In genomic region chr20:828987-829386, GRCh38 we compare ENCODE assay signal across 1 cellular context.
TF ChIP-seq lines count a peak whose summit lies in the region.

No MANE protein-coding gene starts in this region.

TF ChIP-seq in K562, 482 proteins besides CTCF, POLR2A, EP300 and RAD21 (continued from another document and continues in another):
- TF ChIP-seq SRSF9 (IDR thresholded peaks at IDR 0.05; ENCODE audit: borderline replicate concordance, low read depth, low read length) (no peak), HMGN3 (IDR thresholded peaks at IDR 0.05; ENCODE audit: borderline replicate concordance, extremely low read depth, insufficient read length, low read depth, low read length) (peak; percentile 33), TFE3 (CRISPR knock-in tag; IDR thresholded peaks at IDR 0.05) (no peak), CEBPB (tag; IDR thresholded peaks at IDR 0.05) (no peak), NCOA4 (IDR thresholded peaks at IDR 0.05; ENCODE audit: partially characterized antibody) (no peak), FOXM1 (IDR thresholded peaks at IDR 0.05; ENCODE audit: low read depth) (peak; percentile 82; the same call in 1 of the 2 replicates), FOXM1 (CRISPR knock-in tag; IDR thresholded peaks at IDR 0.05; ENCODE audit: low read depth) (no peak), FOS (IDR thresholded peaks at IDR 0.05; ENCODE audit: extremely low read depth, insufficient read length) (no peak), PRDM10 (IDR thresholded peaks at IDR 0.05; ENCODE audit: partially characterized antibody) (peak; percentile 31), TEAD4 (IDR thresholded peaks at IDR 0.05; ENCODE audit: low read length) (peak; percentile 95), TEAD4 (CRISPR knock-in tag; IDR thresholded peaks at IDR 0.05; ENCODE audit: borderline replicate concordance) (no peak), PCBP1 (IDR thresholded peaks at IDR 0.05; ENCODE audit: low read depth, low read length, poor library complexity, severe bottlenecking) (no peak), LEF1 (IDR thresholded peaks at IDR 0.05) (peak; percentile 99), ZNF75A (CRISPR knock-in tag; IDR thresholded peaks at IDR 0.05) (no peak), CSDE1 (IDR thresholded peaks at IDR 0.05) (no peak), KLF1 (tag; IDR thresholded peaks at IDR 0.05) (no peak), ARID2 (IDR thresholded peaks at IDR 0.05) (no peak), SRSF7 (optimal IDR thresholded peaks at IDR 0.05; ENCODE audit: low read depth, low read length) (no peak), KDM1A (IDR thresholded peaks at IDR 0.05) (peak; percentile 73 to 75; a peak in 3 of 4 replicates), ZBED1 (IDR thresholded peaks at IDR 0.05) (peak; percentile 81), ZNF280B (CRISPR knock-in tag; IDR thresholded peaks at IDR 0.05) (no peak), RFX1 (IDR thresholded peaks at IDR 0.05) (no peak), POLR2G (IDR thresholded peaks at IDR 0.05; ENCODE audit: low read depth, low read length) (no peak), PURB (CRISPR knock-in tag; IDR thresholded peaks at IDR 0.05; ENCODE audit: low read depth) (no peak), RFX7 (CRISPR knock-in tag; IDR thresholded peaks at IDR 0.05) (no peak), DPF2 (IDR thresholded peaks at IDR 0.05) (peak; percentile 97), ATF1 (CRISPR knock-in tag; IDR thresholded peaks at IDR 0.05) (no peak), ATF1 (tag; IDR thresholded peaks at IDR 0.05) (peak; percentile 56), MBD1 (CRISPR knock-in tag; IDR thresholded peaks at IDR 0.05) (no peak), HOXB6 (CRISPR knock-in tag; IDR thresholded peaks at IDR 0.05; ENCODE audit: borderline replicate concordance) (no peak), CCNT2 (IDR thresholded peaks at IDR 0.05; ENCODE audit: borderline replicate concordance, extremely low read depth, insufficient read length, low read depth, low read length) (peak; percentile 92), IFI16 (CRISPR knock-in tag; IDR thresholded peaks at IDR 0.05) (no peak), RBM14 (IDR thresholded peaks at IDR 0.05; ENCODE audit: borderline replicate concordance, insufficient read depth, low read depth, low read length) (no peak), NR4A1 (CRISPR knock-in tag; IDR thresholded peaks at IDR 0.05) (no peak), NR4A1 (tag; IDR thresholded peaks at IDR 0.05) (no peak), TCF7 (IDR thresholded peaks at IDR 0.05; ENCODE audit: borderline replicate concordance) (peak; percentile 97), PBX2 (CRISPR knock-in tag; IDR thresholded peaks at IDR 0.05; ENCODE audit: low read depth) (no peak), PBX2 (tag; conservative IDR thresholded peaks at IDR 0.05; ENCODE audit: low read depth) (peak; percentile 92), ZNF124 (CRISPR knock-in tag; IDR thresholded peaks at IDR 0.05) (no peak), ZBTB17 (CRISPR knock-in tag; IDR thresholded peaks at IDR 0.05) (no peak), ATF4 (CRISPR knock-in tag; IDR thresholded peaks at IDR 0.05) (no peak), ADNP (tag; IDR thresholded peaks at IDR 0.05) (no peak), ESRRA (IDR thresholded peaks at IDR 0.05; ENCODE audit: borderline replicate concordance, low read depth) (peak; percentile 89), NRF1 (conservative IDR thresholded peaks at IDR 0.05 in 1 of 2, IDR thresholded peaks at IDR 0.05 in 1 of 2) (peak; percentile 53 to 61), NR2C1 (IDR thresholded peaks at IDR 0.05) (peak; percentile 50; the same call in 1 of the 2 replicates), NR2C1 (tag; IDR thresholded peaks at IDR 0.05) (peak; percentile 65), ETV1 (tag; conservative IDR thresholded peaks at IDR 0.05; ENCODE audit: low read depth) (no peak), USF1 (CRISPR knock-in tag; IDR thresholded peaks at IDR 0.05) (no peak), NCOR1 (IDR thresholded peaks at IDR 0.05) (peak; percentile 90), PKNOX1 (IDR thresholded peaks at IDR 0.05) (peak; percentile 82), TSHZ1 (CRISPR knock-in tag; IDR thresholded peaks at IDR 0.05) (no peak), SMAD4 (CRISPR knock-in tag; conservative IDR thresholded peaks at IDR 0.05) (peak; percentile 89), HCFC1 (IDR thresholded peaks at IDR 0.05; ENCODE audit: low read depth, low read length) (no peak), NFIC (IDR thresholded peaks at IDR 0.05) (peak; percentile 64), ZNF165 (CRISPR knock-in tag; IDR thresholded peaks at IDR 0.05; ENCODE audit: borderline replicate concordance) (no peak), CBFA2T3 (IDR thresholded peaks at IDR 0.05) (peak; percentile 93), ZSCAN32 (CRISPR knock-in tag; IDR thresholded peaks at IDR 0.05) (no peak), ZNF583 (CRISPR knock-in tag; IDR thresholded peaks at IDR 0.05) (no peak), SMAD3 (CRISPR knock-in tag; conservative IDR thresholded peaks at IDR 0.05) (0 out of 2 replicates have a peak, but pooled peaks have one; percentile 47)
